10 cellular contexts compared by ENCODE assay signal in the genomic region with DNA sequence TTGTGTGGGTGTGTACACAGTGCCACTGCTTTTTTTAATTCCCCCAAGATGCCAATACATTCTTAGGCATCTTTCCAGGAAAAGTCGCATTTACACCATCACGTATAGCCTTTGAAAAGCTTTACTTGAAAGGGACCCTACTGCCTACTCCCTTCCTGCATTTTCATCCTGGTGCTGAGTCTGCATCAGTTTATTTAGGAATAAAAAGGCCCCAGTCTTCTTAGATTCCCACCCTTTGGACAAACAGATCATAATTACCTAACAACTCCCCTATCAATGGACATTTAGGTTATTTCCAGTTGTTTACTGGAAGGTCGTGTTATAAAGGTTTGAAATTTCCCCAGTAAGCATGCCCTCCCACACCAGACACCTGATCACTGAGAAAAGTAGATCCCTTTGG.
"Had no signal": no experiment of that assay in that cellular context is flagged by ENCODE, and none has a peak within 500 bp of the region (broad histone marks: within the 10 kb centered on the region; RNA-seq: fewer than 3 reads in every experiment).

No MANE protein-coding gene starts in this region.

- DNase-seq: H9, HCEC 1CT, HFFc6, KG1 had no signal

- H3K27me3 Mint-ChIP-seq: IgD-negative memory B cell had no signal

- FAIRE-seq: H1, H54, HepG2 had no signal

- ATAC-seq: GM23338, HepG2 had no signal

- H3K4me3 ChIP-seq: GM23338 had no signal

- H3K4me2 ChIP-seq: GM23338 had no signal

- H3K9me3 Mint-ChIP-seq: GM23338, H9, HFFc6, IgD-negative memory B cell had no signal

- H2AFZ ChIP-seq: GM23338 had no signal

- H3K27ac ChIP-seq: HL-60 had no signal

- H3K4me1 Mint-ChIP-seq: GM23338, H9 had no signal

- H3K27ac Mint-ChIP-seq: GM23338, H9, HFFc6, IgD-negative memory B cell had no signal

- H3K4me3 Mint-ChIP-seq: GM23338, H9, HFFc6, IgD-negative memory B cell had no signal
